ENCODE assay signal across 11 cellular contexts in the genomic region with DNA sequence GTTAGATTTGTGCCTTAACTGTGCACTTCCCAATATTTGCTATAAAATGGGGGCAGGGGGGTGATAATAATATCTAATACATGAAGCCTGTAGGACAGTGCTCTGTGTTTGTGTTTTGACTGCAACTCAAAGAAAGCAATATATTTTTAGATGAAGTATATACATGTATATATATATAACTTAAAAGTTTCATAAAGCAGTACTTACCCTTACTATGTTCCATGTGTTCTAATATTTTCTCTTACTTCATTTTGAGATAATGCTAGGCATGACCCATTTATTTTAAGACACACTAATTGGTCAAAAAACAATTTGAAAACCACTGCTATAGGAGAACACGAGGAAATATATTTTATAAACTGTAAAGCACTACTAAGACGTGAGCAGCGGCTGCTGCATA. TPM values are rescaled to one million over a fixed set of nuclear protein-coding genes. Genes with fewer than 3 reads are reported as not detected.
DNase-seq lines count a peak whose midpoint lies in the region; ATAC-seq and TF ChIP-seq lines count a peak whose summit lies in the region.
"Had no signal": no experiment of that assay in that cellular context is flagged by ENCODE, and none has a peak within 500 bp of the region (broad histone marks: within the 10 kb centered on the region; RNA-seq: fewer than 3 reads in every experiment).

No MANE protein-coding gene starts in this region.

- no peak overlapping the region for H2AFZ ChIP-seq in mesenchymal stem cell (ENCODE audit: low read depth, low read length)

- H4K8ac ChIP-seq in mesenchymal stem cell (ENCODE audit: low read length) = no peak overlapping the region

- no peak for ATAC-seq in left cardiac atrium
- ATAC-seq in upper lobe of right lung = no peak
- ATAC-seq in HG03135 (IDR thresholded peaks at IDR 0.05; ENCODE audit: unreplicated experiment) = no peak
- no peak for ATAC-seq in HG02610 (IDR thresholded peaks at IDR 0.05; ENCODE audit: unreplicated experiment)

- in situ Hi-C loops in astrocyte of the spinal cord (cut with HindIII; ENCODE audit: low sequenced_read_pairs) = no loop called here

- no peak overlapping the region for H2BK120ac ChIP-seq in mesenchymal stem cell (ENCODE audit: low read depth, low read length)

- H2BK5ac ChIP-seq in mesenchymal stem cell (ENCODE audit: low read depth, low read length, poor library complexity, severe bottlenecking) = no peak overlapping the region

- H3K79me1 ChIP-seq in mesenchymal stem cell (replicated peaks; ENCODE audit: low read length, poor library complexity, severe bottlenecking) = peaks cover 8% of the 10 kb centered on the region

- no peak overlapping the region for H2BK12ac ChIP-seq in mesenchymal stem cell (ENCODE audit: low read length in 2 of 2)

- H3K18ac ChIP-seq in mesenchymal stem cell (ENCODE audit: low read depth in 1 of 2, low read length in 2 of 2) = no peak overlapping the region

- H3K27me3 ChIP-seq in right atrium auricular region (no peaks in the 10 kb centered on the region), mesenchymal stem cell (ENCODE audit: control insufficient read depth in 1 of 2, insufficient read depth in 1 of 2, low read length in 2 of 2) (no peaks in the 10 kb centered on the region), upper lobe of right lung (no peaks in the 10 kb centered on the region)

- H2AK5ac ChIP-seq in mesenchymal stem cell (ENCODE audit: low read length, severe bottlenecking) = no peak overlapping the region

- H3K4me1 ChIP-seq in right atrium auricular region (peaks cover 0 to 76% of the 10 kb centered on the region in 2 donors), mesenchymal stem cell (ENCODE audit: control insufficient read depth, insufficient read depth, low read depth, low read length) (peaks cover 4% of the 10 kb centered on the region), upper lobe of right lung (peaks cover 55% of the 10 kb centered on the region)

- no peak overlapping the region for H3K4ac ChIP-seq in mesenchymal stem cell (ENCODE audit: low read depth in 1 of 2, low read length in 2 of 2)

- H3K36me3 ChIP-seq in right atrium auricular region (peaks cover 10% of the 10 kb centered on the region), mesenchymal stem cell (ENCODE audit: control insufficient read depth in 1 of 2, insufficient read depth in 2 of 2, low read depth in 1 of 2, low read length in 2 of 2) (peaks cover 10 to 40% of the 10 kb centered on the region in 2 experiments), upper lobe of right lung (peaks cover 8% of the 10 kb centered on the region)

- H3K4me2 ChIP-seq in mesenchymal stem cell (ENCODE audit: low read length, poor library complexity, severe bottlenecking) = peak overlapping the region; percentile 44

- H3K4me3 ChIP-seq in right atrium auricular region (peak overlapping the region; percentile 64 to 94), astrocyte of the spinal cord (ENCODE audit: low read depth, low read length) (peak overlapping the region; percentile 83), mesenchymal stem cell (ENCODE audit: insufficient read depth in 1 of 2, low read depth in 1 of 2, low read length in 2 of 2) (peak overlapping the region in 1 of 2 experiments; percentile 98), upper lobe of right lung (peak overlapping the region; percentile 93)

- H3K23ac ChIP-seq in mesenchymal stem cell (ENCODE audit: low read length in 2 of 2) = no peak overlapping the region

- TF ChIP-seq CTCF in right atrium auricular region (IDR thresholded peaks at IDR 0.05) (no peak), astrocyte of the spinal cord (IDR thresholded peaks at IDR 0.05; ENCODE audit: low read depth, low read length) (no peak), upper lobe of right lung (IDR thresholded peaks at IDR 0.05) (no peak)

- DNase-seq in right atrium auricular region (ENCODE audit: low spot score) = no peak
- no peak for DNase-seq in left cardiac atrium
- no peak for DNase-seq in astrocyte of the spinal cord (ENCODE audit: low read depth, low spot score)
- no peak for DNase-seq in mesenchymal stem cell
- DNase-seq in upper lobe of right lung = no peak
- no peak for DNase-seq in DMS114 treated with DMSO at 0.1 percent for 48 hours (lab: John Stamatoyannopoulos, UW; ENCODE audit: unreplicated experiment)
- DNase-seq: DMS79 treated with DMSO at 0.1 percent for 48 hours, Kasumi-1, T1000 had no signal

- WGBS in mesenchymal stem cell = 83% methylated on average over 3 of the region's 3 CpGs

- no peak overlapping the region for H2BK15ac ChIP-seq in mesenchymal stem cell (ENCODE audit: low read depth, poor library complexity, severe bottlenecking)

- intact Hi-C loops in left cardiac atrium (cut with DNase I) = no loop called here
- intact Hi-C loops in upper lobe of right lung (cut with DNase I) = no loop called here

- no peak overlapping the region for H4K91ac ChIP-seq in mesenchymal stem cell (ENCODE audit: low read length)

- H3K14ac ChIP-seq in mesenchymal stem cell (ENCODE audit: low read length in 2 of 2) = no peak overlapping the region

- H3K27ac ChIP-seq in right atrium auricular region (peak overlapping the region in 1 of 2 donors; percentile 0), mesenchymal stem cell (ENCODE audit: low read length, poor library complexity, severe bottlenecking) (no peak overlapping the region), upper lobe of right lung (peak overlapping the region; percentile 3)

- H3K9ac ChIP-seq in mesenchymal stem cell (ENCODE audit: low read length) = peak overlapping the region; percentile 99

- H3K9me3 ChIP-seq in right atrium auricular region (no peaks in the 10 kb centered on the region), mesenchymal stem cell (ENCODE audit: control insufficient read depth, low read length) (no peaks in the 10 kb centered on the region), upper lobe of right lung (no peaks in the 10 kb centered on the region)

RNA-seq across cellular contexts. Expression of gene TRIM52, which starts 2.4 kb away (rescaled TPM):
- 1 to 10 TPM; 4.4 to 9.1 TPM for total RNA-seq in right atrium auricular region
- 10 to 100 TPM in 1 of 2 donors, 1 to 10 TPM in 1; 9.8 to 10.1 TPM for total RNA-seq in left cardiac atrium
- polyA plus RNA-seq in mesenchymal stem cell (2013, experiment 1 of 2) = 4.2 TPM
- 4.0 TPM for polyA plus RNA-seq in mesenchymal stem cell (2013, experiment 2 of 2)
- total RNA-seq in upper lobe of right lung = 16.3 TPM

RNA-seq across cellular contexts. Expression of gene RACK1, which starts 14.9 kb away (rescaled TPM):
- total RNA-seq in right atrium auricular region = 1,000 to 10,000 TPM; 1,155 to 1,413 TPM
- 100 to 1,000 TPM; 713 to 792 TPM for total RNA-seq in left cardiac atrium
- polyA plus RNA-seq in mesenchymal stem cell (2013, experiment 1 of 2) = 2,784 TPM
- 2,751 TPM for polyA plus RNA-seq in mesenchymal stem cell (2013, experiment 2 of 2)
- 1,155 TPM for total RNA-seq in upper lobe of right lung

RNA-seq across cellular contexts. Expression of gene TRIM41, which starts 35.5 kb away (rescaled TPM):
- total RNA-seq in right atrium auricular region = 10 to 100 TPM; 10.0 to 11.2 TPM
- 10 to 100 TPM; 17.1 to 19.1 TPM for total RNA-seq in left cardiac atrium
- 19.1 TPM for polyA plus RNA-seq in mesenchymal stem cell (2013, experiment 1 of 2)
- polyA plus RNA-seq in mesenchymal stem cell (2013, experiment 2 of 2) = 19.0 TPM
- total RNA-seq in upper lobe of right lung = 26.9 TPM

RNA-seq across cellular contexts. Expression of gene TRIM7, which starts 53.6 kb away (rescaled TPM):
- total RNA-seq in right atrium auricular region (1 to 10 TPM; 4.1 to 7.7 TPM), left cardiac atrium (1 to 10 TPM; 5.9 to 9.0 TPM), upper lobe of right lung (4.9 TPM)
- 1.8 TPM for polyA plus RNA-seq in mesenchymal stem cell (2013, experiment 1 of 2)
- polyA plus RNA-seq in mesenchymal stem cell (2013, experiment 2 of 2) = 1.4 TPM
